ENCODE assay signal across 13 cellular contexts in the genomic region with DNA sequence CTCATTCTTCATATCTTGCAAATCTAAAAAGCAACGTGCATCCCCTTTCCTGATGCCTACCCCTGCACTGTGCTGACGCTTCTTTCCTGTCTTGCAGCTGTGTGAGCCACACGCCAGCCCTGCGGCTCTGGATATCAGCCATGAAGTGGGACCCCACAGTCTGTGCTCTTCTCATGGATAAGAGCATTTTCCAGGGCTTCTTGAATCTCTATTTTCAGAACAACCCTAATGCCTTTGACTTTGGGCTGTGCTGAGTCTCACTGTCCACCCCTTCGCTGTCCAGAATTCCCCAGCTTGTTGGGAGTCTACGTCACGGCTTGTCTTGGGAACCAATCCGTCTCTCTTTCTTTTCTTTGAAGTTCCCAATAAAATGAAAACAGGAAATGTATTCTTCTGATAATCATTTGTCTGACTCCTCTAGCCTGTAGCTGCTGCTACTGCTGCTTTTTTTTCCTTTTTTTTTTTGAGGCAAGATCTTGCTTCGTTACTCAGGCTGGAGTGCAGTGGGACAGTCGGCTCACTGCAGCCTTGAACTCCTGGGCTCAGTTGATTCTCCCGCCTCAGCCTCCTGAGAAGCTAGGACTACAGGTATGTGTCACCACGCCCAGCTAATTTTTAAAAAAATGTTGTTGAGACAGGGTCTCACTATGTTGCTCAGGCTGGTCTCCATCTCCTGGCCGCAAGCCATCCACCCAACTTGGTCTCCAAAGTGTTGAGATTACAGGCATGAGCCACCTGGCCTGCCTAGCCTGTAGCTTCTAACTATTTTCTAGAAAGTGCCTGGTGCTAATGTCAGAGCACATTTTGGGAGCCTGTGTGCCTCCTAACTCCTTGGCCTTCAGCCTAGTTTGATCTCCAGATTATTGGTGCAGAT. TPM values are rescaled to one million over a fixed set of nuclear protein-coding genes. Genes with fewer than 3 reads are reported as not detected.
DNase-seq lines count a peak whose midpoint lies in the region; ATAC-seq and TF ChIP-seq lines count a peak whose summit lies in the region.
"Had no signal": no experiment of that assay in that cellular context is flagged by ENCODE, and none has a peak within 500 bp of the region (broad histone marks: within the 10 kb centered on the region; RNA-seq: fewer than 3 reads in every experiment).

No MANE protein-coding gene starts in this region.

- H2AFZ ChIP-seq in DND-41 (ENCODE audit: low read depth, low read length), result no peak overlapping the region

- no peak for TF ChIP-seq CTCF in DND-41 (IDR thresholded peaks at IDR 0.05; ENCODE audit: borderline replicate concordance, extremely low read depth, low read length, poor library complexity, severe bottlenecking)
- no peak for TF ChIP-seq CTCF in astrocyte of the spinal cord (IDR thresholded peaks at IDR 0.05; ENCODE audit: low read depth, low read length)

- CTCF ChIA-PET in activated CD8-positive, alpha-beta memory T cell treated with anti-CD3 and anti-CD28 coated beads, Interleukin-2, amount 10 ng/mL, durations not matched to agents 7 days and 5 days (lab: Charles Lee), result interaction anchor here (0.6 to 3.7 kb wide), 5 partner anchors 7 to 51 kb away, joined by 3 to 30 read pairs (median 5); no protein-coding TSS in a partner anchor

- DNase-seq in DND-41, result no peak
- DNase-seq in astrocyte of the spinal cord (ENCODE audit: low read depth, low spot score), result peak; percentile 83
- peak in 2 of 3 donors; percentile 53 to 67 for DNase-seq in right cardiac atrium
- peak; percentile 72 for DNase-seq in skeletal muscle cell (ENCODE audit: low read depth)
- no peak for DNase-seq in activated CD8-positive, alpha-beta memory T cell treated with anti-CD3 and anti-CD28 coated beads, Interleukin-2, amount 10 ng/mL, durations not matched to agents 7 days and 5 days
- DNase-seq in posterior vena cava (ENCODE audit: low spot score), result no peak
- DNase-seq: effector memory CD8-positive, alpha-beta T cell; left colon; stimulated activated CD4-positive, alpha-beta T cell treated with anti-CD3 and anti-CD28 coated beads, Interleukin-15, amount 100 ng/mL, for 24 hours; stimulated activated naive CD8-positive, alpha-beta T cell treated with anti-CD3 and anti-CD28 coated beads, Interleukin-15, Interleukin-2, amounts not matched to agents 100 U/mL and 50 U/mL, for 24 hours; T-helper 9 cell had no signal

- in situ Hi-C loops in astrocyte of the spinal cord (cut with HindIII; ENCODE audit: low sequenced_read_pairs), result no loop called here

- no peaks in the 10 kb centered on the region for H3K79me2 ChIP-seq in DND-41 (ENCODE audit: insufficient read depth, low read length)

- no peaks in the 10 kb centered on the region for H3K9me3 ChIP-seq in DND-41 (ENCODE audit: insufficient read depth, low read length, severe bottlenecking)
- no peaks in the 10 kb centered on the region for H3K9me3 ChIP-seq in right cardiac atrium (ENCODE audit: control insufficient read depth, low read length)

- H3K4me3 ChIP-seq in DND-41 (ENCODE audit: low read depth in 1 of 2, low read length in 2 of 2) (no peak overlapping the region), astrocyte of the spinal cord (ENCODE audit: low read depth, low read length) (no peak overlapping the region), right cardiac atrium (ENCODE audit: low read length) (no peak overlapping the region), skeletal muscle cell (ENCODE audit: low read depth, low read length) (peak overlapping the region; percentile 8)

- H3K4me3 Mint-ChIP-seq in activated CD8-positive, alpha-beta memory T cell treated with anti-CD3 and anti-CD28 coated beads, Interleukin-2, amount 10 ng/mL, durations not matched to agents 7 days and 5 days, result no peak overlapping the region
- H3K4me3 Mint-ChIP-seq: effector memory CD8-positive, alpha-beta T cell had no signal

- H3K4me1 ChIP-seq in DND-41 (ENCODE audit: insufficient read depth, low read length) (0 out of 2 replicates have a peak, but pooled peaks cover 2% of the 10 kb centered on the region), right cardiac atrium (ENCODE audit: control insufficient read depth, insufficient read depth, low read length) (peaks cover 21% of the 10 kb centered on the region)

- peaks cover 20% of the 10 kb centered on the region for H3K4me1 Mint-ChIP-seq in activated CD8-positive, alpha-beta memory T cell treated with anti-CD3 and anti-CD28 coated beads, Interleukin-2, amount 10 ng/mL, durations not matched to agents 7 days and 5 days

- H3K9me3 Mint-ChIP-seq in activated CD8-positive, alpha-beta memory T cell treated with anti-CD3 and anti-CD28 coated beads, Interleukin-2, amount 10 ng/mL, durations not matched to agents 7 days and 5 days (ENCODE audit: low read depth), result peaks cover 4% of the 10 kb centered on the region

- no peaks in the 10 kb centered on the region for H3K36me3 ChIP-seq in DND-41 (ENCODE audit: insufficient read depth, low read length)

- H3K27me3 Mint-ChIP-seq in activated CD8-positive, alpha-beta memory T cell treated with anti-CD3 and anti-CD28 coated beads, Interleukin-2, amount 10 ng/mL, durations not matched to agents 7 days and 5 days, result peaks cover 2% of the 10 kb centered on the region

- intact Hi-C loops in right cardiac atrium (cut with DNase I), result loop anchor here in 1 of 4 donors (5.0 kb wide), 1 partner anchor 38 kb away; a partner anchor contains a TSS
- intact Hi-C loops in posterior vena cava (cut with DNase I), result loop anchor here (5.0 kb wide), 2 partner anchors 38 to 48 kb away; a partner anchor contains a TSS

- H3K27me3 ChIP-seq in DND-41 (ENCODE audit: insufficient read depth, low read length, poor library complexity) (peaks cover 26% of the 10 kb centered on the region), right cardiac atrium (ENCODE audit: control insufficient read depth, insufficient read depth) (no peaks in the 10 kb centered on the region)

- H3K4me2 ChIP-seq in DND-41 (ENCODE audit: insufficient read depth, low read length), result no peak overlapping the region

- H3K27ac ChIP-seq in DND-41 (ENCODE audit: low read length) (no peak overlapping the region), right cardiac atrium (ENCODE audit: low read length) (peak overlapping the region; percentile 100)

- WGBS in right cardiac atrium, result 26% methylated on average over 13 of the region's 13 CpGs

- peaks cover 2% of the 10 kb centered on the region for H3K36me3 Mint-ChIP-seq in activated CD8-positive, alpha-beta memory T cell treated with anti-CD3 and anti-CD28 coated beads, Interleukin-2, amount 10 ng/mL, durations not matched to agents 7 days and 5 days

- H4K20me1 ChIP-seq in DND-41 (ENCODE audit: insufficient read depth, low read length), result no peaks in the 10 kb centered on the region

- ATAC-seq in DND-41 (ENCODE audit: insufficient read depth, low read depth), result peak; percentile 76
- peak; percentile 16 to 56 for ATAC-seq in right cardiac atrium
- ATAC-seq in GM18502 (IDR thresholded peaks at IDR 0.05; ENCODE audit: poor library complexity, unreplicated experiment), result no peak
- ATAC-seq in GM19328 (IDR thresholded peaks at IDR 0.05; ENCODE audit: unreplicated experiment), result no peak
- no peak for ATAC-seq in activated CD8-positive, alpha-beta memory T cell treated with anti-CD3 and anti-CD28 coated beads, Interleukin-2, amount 10 ng/mL, durations not matched to agents 7 days and 5 days
- ATAC-seq: effector memory CD8-positive, alpha-beta T cell; left colon had no signal

- no peak overlapping the region for H3K27ac Mint-ChIP-seq in activated CD8-positive, alpha-beta memory T cell treated with anti-CD3 and anti-CD28 coated beads, Interleukin-2, amount 10 ng/mL, durations not matched to agents 7 days and 5 days
- H3K27ac Mint-ChIP-seq: effector memory CD8-positive, alpha-beta T cell had no signal

- no peak overlapping the region for H3K9ac ChIP-seq in DND-41 (ENCODE audit: low read depth, low read length)

RNA-seq across cellular contexts. Expression of a gene that starts 30.3 kb away (rescaled TPM):
- 1 to 10 TPM in 1 of 4 donors, under 1 TPM in 3; 0.37 to 1.1 (median 0.72) TPM for total RNA-seq in right cardiac atrium
- polyA plus RNA-seq in right cardiac atrium, result 0.43 TPM
- total RNA-seq in activated CD8-positive, alpha-beta memory T cell treated with anti-CD3 and anti-CD28 coated beads, Interleukin-2, amount 10 ng/mL, durations not matched to agents 7 days and 5 days, result 1 to 10 TPM in 1 of 2 experiments, under 1 TPM in 1; 0.96 to 1.3 TPM
- 1 to 10 TPM in 1 of 2 donors, under 1 TPM in 1; 0.48 to 1.9 TPM for total RNA-seq in posterior vena cava

RNA-seq across cellular contexts. Expression of a gene that starts 39.0 kb away (rescaled TPM):
- total RNA-seq in right cardiac atrium, result 10 to 100 TPM; 29.1 to 83.3 (median 41.9) TPM
- polyA plus RNA-seq in right cardiac atrium, result 44.8 TPM
- total RNA-seq in activated CD8-positive, alpha-beta memory T cell treated with anti-CD3 and anti-CD28 coated beads, Interleukin-2, amount 10 ng/mL, durations not matched to agents 7 days and 5 days, result 10 to 100 TPM; 21.6 to 21.9 TPM
- total RNA-seq in posterior vena cava, result 10 to 100 TPM; 22.4 to 36.8 TPM

RNA-seq across cellular contexts. Expression of a gene that starts 44.6 kb away (rescaled TPM):
- total RNA-seq in right cardiac atrium (100 to 1,000 TPM; 164 to 220 (median 198) TPM), posterior vena cava (100 to 1,000 TPM in 1 of 2 donors, 10 to 100 TPM in 1; 81.8 to 117 TPM)
- 351 TPM for polyA plus RNA-seq in right cardiac atrium
- 100 to 1,000 TPM; 128 to 161 TPM for total RNA-seq in activated CD8-positive, alpha-beta memory T cell treated with anti-CD3 and anti-CD28 coated beads, Interleukin-2, amount 10 ng/mL, durations not matched to agents 7 days and 5 days

RNA-seq across cellular contexts. Expression of a gene that starts 54.4 kb away (rescaled TPM):
- total RNA-seq in right cardiac atrium (1 to 10 TPM; 2.9 to 5.4 (median 3.4) TPM), posterior vena cava (under 1 TPM; 0.46 to 0.86 TPM)
- 2.9 TPM for polyA plus RNA-seq in right cardiac atrium
- under 1 TPM; 0.56 to 0.64 TPM for total RNA-seq in activated CD8-positive, alpha-beta memory T cell treated with anti-CD3 and anti-CD28 coated beads, Interleukin-2, amount 10 ng/mL, durations not matched to agents 7 days and 5 days

Comparison
In these comparisons a context has a peak if more than half of its experiments do, and no peak if none do; other contexts are left out.
1. ATAC-seq: peak in DND-41 (single experiment) and right cardiac atrium (2 of 2); none in GM18502 (single experiment), GM19328 (single experiment) and activated CD8-positive, alpha-beta memory T cell treated with anti-CD3 and anti-CD28 coated beads, Interleukin-2, amount 10 ng/mL, durations not matched to agents 7 days and 5 days (single experiment).
2. DNase-seq: peak in astrocyte of the spinal cord (single experiment), right cardiac atrium (2 of 3) and skeletal muscle cell (single experiment); none in DND-41 (single experiment), activated CD8-positive, alpha-beta memory T cell treated with anti-CD3 and anti-CD28 coated beads, Interleukin-2, amount 10 ng/mL, durations not matched to agents 7 days and 5 days (single experiment) and posterior vena cava (single experiment).